16 cellular contexts compared by ENCODE assay signal in genomic region chr17:27873746-27874145, GRCh38.
"Had no signal": no experiment of that assay in that cellular context is flagged by ENCODE, and none has a peak within 500 bp of the region (broad histone marks: within the 10 kb centered on the region; RNA-seq: fewer than 3 reads in every experiment).

No MANE protein-coding gene starts in this region.

- H3K27ac ChIP-seq: ovary, right lobe of liver, suprapubic skin, transverse colon, vagina had no signal

- ATAC-seq: activated CD4-positive, alpha-beta T cell treated with anti-CD3 and anti-CD28 coated beads for 36 hours; left cardiac atrium; naive thymus-derived CD8-positive, alpha-beta T cell; right lobe of liver; stimulated activated naive CD8-positive, alpha-beta T cell treated with anti-CD3 and anti-CD28 coated beads, Interleukin-15, amount 100 ng/mL, for 72 hours had no signal

- H3K4me1 ChIP-seq: right lobe of liver, suprapubic skin, vagina had no signal

- DNase-seq: activated CD4-positive, alpha-beta memory T cell treated with anti-CD3 and anti-CD28 coated beads for 36 hours; activated CD4-positive, alpha-beta T cell treated with anti-CD3 and anti-CD28 coated beads for 36 hours; activated T-cell treated with anti-CD3 and anti-CD28 coated beads for 4 hours; amniotic stem cell; immature natural killer cell; left cardiac atrium; naive thymus-derived CD8-positive, alpha-beta T cell; ovary; right lobe of liver; small intestine; stimulated activated CD4-positive, alpha-beta T cell treated with anti-CD3 and anti-CD28 coated beads, Interleukin-15, amount 100 ng/mL, for 24 hours; stimulated activated CD4-positive, alpha-beta T cell treated with anti-CD3 and anti-CD28 coated beads, Interleukin-4, amount 100 ng/mL, for 1 hour; stimulated activated naive CD8-positive, alpha-beta T cell treated with anti-CD3 and anti-CD28 coated beads, Interleukin-15, amount 100 ng/mL, for 72 hours; transverse colon had no signal

- H3K9me3 ChIP-seq: ovary, right lobe of liver, suprapubic skin, transverse colon, vagina had no signal

- H3K4me3 ChIP-seq: ovary, right lobe of liver, suprapubic skin, transverse colon, vagina had no signal

- H3K36me3 ChIP-seq: ovary, right lobe of liver, transverse colon, vagina had no signal

- H3K27me3 ChIP-seq: ovary, right lobe of liver, suprapubic skin, transverse colon, vagina had no signal
